13 cellular contexts compared by ENCODE assay signal in the genomic region with DNA sequence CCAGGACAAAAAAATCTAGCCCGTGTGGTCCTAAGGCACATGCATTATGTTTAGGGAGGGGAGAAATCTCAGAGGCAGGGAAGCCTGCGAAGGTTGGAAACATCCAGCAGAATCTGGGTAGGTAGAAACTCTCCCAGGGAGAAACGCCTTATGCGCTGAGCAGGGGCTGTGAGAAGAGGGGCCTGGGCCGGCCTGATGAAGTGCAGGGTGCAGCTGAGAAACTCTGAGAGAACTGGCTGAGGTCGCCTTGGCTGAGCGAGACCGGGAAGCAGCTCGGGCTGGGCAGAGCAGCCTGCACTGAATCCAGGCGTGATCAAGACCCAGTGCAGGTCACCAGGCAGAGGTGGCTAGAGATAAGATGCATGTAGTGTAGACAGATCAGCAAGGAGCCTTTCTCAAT. TPM values are rescaled to one million over a fixed set of nuclear protein-coding genes. Genes with fewer than 3 reads are reported as not detected.
DNase-seq lines count a peak whose midpoint lies in the region; ATAC-seq and TF ChIP-seq lines count a peak whose summit lies in the region.
"Had no signal": no experiment of that assay in that cellular context is flagged by ENCODE, and none has a peak within 500 bp of the region (broad histone marks: within the 10 kb centered on the region; RNA-seq: fewer than 3 reads in every experiment).

No MANE protein-coding gene starts in this region.

- H3K4me1 Mint-ChIP-seq in Caco-2 (ENCODE audit: low read depth, unreplicated experiment): peaks cover 7% of the 10 kb centered on the region
- H3K4me1 Mint-ChIP-seq in naive thymus-derived CD8-positive, alpha-beta T cell: peaks cover 0 to 4% (median 2%) of the 10 kb centered on the region in 4 donors

- H3K9me3 Mint-ChIP-seq in Caco-2 (ENCODE audit: unreplicated experiment): no peaks in the 10 kb centered on the region
- no peaks in the 10 kb centered on the region for H3K9me3 Mint-ChIP-seq in naive thymus-derived CD8-positive, alpha-beta T cell
- H3K9me3 Mint-ChIP-seq: CD8-positive, alpha-beta memory T cell had no signal

- H3K27me3 Mint-ChIP-seq in Caco-2 (ENCODE audit: insufficient read depth, unreplicated experiment): no peaks in the 10 kb centered on the region
- peaks cover 2 to 29% (median 4%) of the 10 kb centered on the region in 5 donors for H3K27me3 Mint-ChIP-seq in naive thymus-derived CD8-positive, alpha-beta T cell

- POLR2A ChIA-PET in Caco-2 (lab: Charles Lee): no interaction called here
- POLR2A ChIA-PET in naive thymus-derived CD8-positive, alpha-beta T cell (lab: Charles Lee): no interaction called here

- H3K4me3 Mint-ChIP-seq in Caco-2 (ENCODE audit: unreplicated experiment): no peak overlapping the region
- no peak overlapping the region for H3K4me3 Mint-ChIP-seq in naive thymus-derived CD8-positive, alpha-beta T cell
- H3K4me3 Mint-ChIP-seq: CD8-positive, alpha-beta memory T cell had no signal

- no peaks in the 10 kb centered on the region for H3K9me3 ChIP-seq in Caco-2
- H3K9me3 ChIP-seq in WERI-Rb-1 (ENCODE audit: severe bottlenecking): no peaks in the 10 kb centered on the region
- no peaks in the 10 kb centered on the region for H3K9me3 ChIP-seq in upper lobe of right lung
- H3K9me3 ChIP-seq: BLaER1 had no signal

- peaks cover 6% of the 10 kb centered on the region for H3K36me3 Mint-ChIP-seq in Caco-2 (ENCODE audit: insufficient read depth, unreplicated experiment)
- no peaks in the 10 kb centered on the region for H3K36me3 Mint-ChIP-seq in naive thymus-derived CD8-positive, alpha-beta T cell
- H3K36me3 Mint-ChIP-seq: CD8-positive, alpha-beta memory T cell had no signal

- no TSS peak for BruUV-seq in Caco-2 (replicated peaks; lab: Mats Ljungman, UMichigan)

- H3K4me1 ChIP-seq in Caco-2 (peaks cover 12% of the 10 kb centered on the region), upper lobe of right lung (no peaks in the 10 kb centered on the region)

- no peak overlapping the region for H3K4me3 ChIP-seq in Caco-2 (ENCODE audit: low read depth, low read length)
- H3K4me3 ChIP-seq in WERI-Rb-1 (ENCODE audit: low read depth, low read length): peak overlapping the region; percentile 19
- H3K4me3 ChIP-seq in upper lobe of right lung: no peak overlapping the region
- H3K4me3 ChIP-seq: BLaER1 had no signal

- H3K27ac Mint-ChIP-seq in Caco-2 (ENCODE audit: unreplicated experiment): peak overlapping the region; percentile 66
- H3K27ac Mint-ChIP-seq in naive thymus-derived CD8-positive, alpha-beta T cell: no peak overlapping the region

- H3K36me3 ChIP-seq in Caco-2 (ENCODE audit: control insufficient read depth, insufficient read depth, low read length) (no peaks in the 10 kb centered on the region), WERI-Rb-1 (no peaks in the 10 kb centered on the region), upper lobe of right lung (no peaks in the 10 kb centered on the region)
- H3K36me3 ChIP-seq: BLaER1 had no signal

- DNase-seq in Caco-2 (no peak), WERI-Rb-1 (peak; percentile 34), mesenteric fat pad (ENCODE audit: low spot score) (peak; percentile 69), upper lobe of right lung (no peak), NCI-H1092 (lab: John Stamatoyannopoulos, UW) (no peak), NCI-H1930 (lab: John Stamatoyannopoulos, UW) (no peak)
- no peak for DNase-seq in naive thymus-derived CD8-positive, alpha-beta T cell
- DNase-seq: AML-193; CD8-positive, alpha-beta memory T cell; DMS53; GF-D8 had no signal

- CTCF ChIA-PET in Caco-2 (lab: Charles Lee): interaction anchor here (0.7 kb wide), 1 partner anchor 40 kb away, joined by 3 read pairs; no protein-coding TSS in a partner anchor

- H3K27me3 ChIP-seq in Caco-2 (replicated peaks; ENCODE audit: control insufficient read depth, insufficient read depth, low read length) (no peaks in the 10 kb centered on the region), WERI-Rb-1 (ENCODE audit: insufficient read depth, low read depth, severe bottlenecking) (no peaks in the 10 kb centered on the region), upper lobe of right lung (no peaks in the 10 kb centered on the region)
- H3K27me3 ChIP-seq: BLaER1 had no signal

- peak; percentile 10 for ATAC-seq in upper lobe of right lung
- ATAC-seq in naive thymus-derived CD8-positive, alpha-beta T cell: no peak
- ATAC-seq: HCT116 had no signal

- H3K27ac ChIP-seq in WERI-Rb-1: no peak overlapping the region
- no peak overlapping the region for H3K27ac ChIP-seq in upper lobe of right lung
- H3K27ac ChIP-seq: BLaER1 had no signal

- intact Hi-C loops in Caco-2 (cut with micrococcal nuclease; ENCODE audit: unreplicated experiment) (no loop called here), upper lobe of right lung (cut with DNase I) (no loop called here)

- TF ChIP-seq CTCF in Caco-2 (IDR thresholded peaks at IDR 0.05; ENCODE audit: insufficient read depth in 1 of 2, low read depth in 1 of 2, low read length in 1 of 2, severe bottlenecking in 1 of 2, unreplicated experiment in 1 of 2) (no peak), WERI-Rb-1 (IDR thresholded peaks at IDR 0.05; ENCODE audit: low read depth, low read length) (no peak), upper lobe of right lung (IDR thresholded peaks at IDR 0.05) (no peak)

RNA-seq across cellular contexts. Expression of a gene that starts 15.1 kb away (rescaled TPM):
- total RNA-seq in Caco-2 (2022) (45.2 and 56.5 TPM in 2 replicates), mesenteric fat pad (43.9 TPM), upper lobe of right lung (42.6 TPM)
- total RNA-seq in naive thymus-derived CD8-positive, alpha-beta T cell: 10 to 100 TPM; 52.6 to 53.4 TPM
- polyA plus RNA-seq in naive thymus-derived CD8-positive, alpha-beta T cell: 10 to 100 TPM; 45.2 to 58.0 (median 57.3) TPM

RNA-seq across cellular contexts. Expression of a gene that starts 41.8 kb away (rescaled TPM):
- total RNA-seq in Caco-2 (2022) (47.4 and 52.6 TPM in 2 replicates), mesenteric fat pad (30.5 TPM), upper lobe of right lung (67.0 TPM)
- total RNA-seq in naive thymus-derived CD8-positive, alpha-beta T cell: 10 to 100 TPM; 78.2 to 85.6 TPM
- polyA plus RNA-seq in naive thymus-derived CD8-positive, alpha-beta T cell: 10 to 100 TPM; 37.1 to 40.9 (median 37.5) TPM

Comparison
In these comparisons a context has a peak if more than half of its experiments do, and no peak if none do; other contexts are left out.
1. DNase-seq: peak in WERI-Rb-1 (single experiment) and mesenteric fat pad (single experiment); none in Caco-2 (0 of 2), upper lobe of right lung (single experiment), NCI-H1092 (single experiment), naive thymus-derived CD8-positive, alpha-beta T cell (0 of 10) and NCI-H1930 (0 of 2).